ENCODE assay signal across 8 cellular contexts in the genomic region with DNA sequence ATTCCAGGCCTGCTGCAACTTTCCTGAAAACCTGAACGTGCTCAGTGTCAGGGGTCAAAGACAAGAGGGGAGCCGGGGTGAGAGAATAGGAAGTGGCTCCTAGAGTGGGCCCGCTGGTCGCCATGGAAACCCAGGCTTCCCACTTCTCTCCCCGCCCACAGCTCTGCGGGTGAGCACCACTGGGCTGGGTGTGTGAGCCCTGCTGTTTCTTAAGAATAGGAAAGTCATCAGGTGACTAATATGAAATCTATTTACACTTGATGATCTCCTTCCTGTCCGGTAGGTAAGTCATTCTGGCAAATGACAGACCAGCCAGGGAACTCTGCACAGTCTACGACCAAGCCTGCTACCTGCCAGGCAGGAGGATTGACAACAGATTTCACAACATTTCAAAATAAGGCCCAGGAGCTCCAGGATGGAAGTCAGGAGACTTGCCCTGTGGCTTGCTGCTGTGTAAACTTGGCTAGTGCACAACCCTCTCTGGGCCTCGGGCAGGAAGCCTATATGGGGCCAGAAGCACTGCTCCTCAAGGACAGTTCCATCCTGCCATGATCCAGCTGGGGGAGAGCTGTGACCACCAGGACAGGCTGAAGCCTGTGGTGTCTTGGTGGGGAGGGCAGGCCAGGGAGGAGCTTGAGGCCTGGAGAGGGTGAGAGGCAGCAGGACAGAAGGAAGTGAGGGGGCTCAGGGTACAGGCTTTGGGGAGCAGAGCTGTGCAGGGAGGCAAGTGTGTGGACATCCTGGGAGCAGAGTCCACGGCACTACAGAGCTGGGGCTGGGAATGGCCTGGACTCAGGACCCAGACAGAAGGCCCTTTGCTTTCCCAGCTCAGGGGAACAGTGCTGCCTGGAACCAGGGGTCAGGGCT.
DNase-seq lines count a peak whose midpoint lies in the region; ATAC-seq and TF ChIP-seq lines count a peak whose summit lies in the region.

No MANE protein-coding gene starts in this region.

- H3K4me3 ChIP-seq in mesendoderm (ENCODE audit: low read length) (no peak overlapping the region), stomach (no peak overlapping the region)

- H3K4me3 Mint-ChIP-seq in chondrocyte (ENCODE audit: unreplicated experiment), result no peak overlapping the region

- H4K8ac ChIP-seq in mesendoderm (ENCODE audit: low read depth, low read length), result no peak overlapping the region

- no peak for TF ChIP-seq POLR2A in stomach (IDR thresholded peaks at IDR 0.05)

- H3K23ac ChIP-seq in mesendoderm (ENCODE audit: low read length), result no peak overlapping the region

- no peak for TF ChIP-seq EP300 in stomach (IDR thresholded peaks at IDR 0.05)

- no peak overlapping the region for H2BK120ac ChIP-seq in mesendoderm (ENCODE audit: low read depth, low read length)

- H3K4ac ChIP-seq in mesendoderm (ENCODE audit: low read depth, low read length), result no peak overlapping the region

- H3K79me2 ChIP-seq in mesendoderm (ENCODE audit: control insufficient read depth, insufficient read depth, low read length), result peaks cover 72% of the 10 kb centered on the region

- H2BK15ac ChIP-seq in mesendoderm (replicated peaks; ENCODE audit: low read depth), result no peak overlapping the region

- H3K79me1 ChIP-seq in mesendoderm (ENCODE audit: low read length), result peaks cover 54% of the 10 kb centered on the region

- H3K4me2 ChIP-seq in mesendoderm (ENCODE audit: low read length), result no peak overlapping the region

- WGBS in mesendoderm (ENCODE audit: extremely low coverage, insufficient coverage, low lambda C conversion rate), result no CpG with 5 or more reads among the region's 10 CpGs
- 38 to 43% (median 42%) methylated on average over 9 to 10 of the region's 10 CpGs for whole genome bisulfite sequencing in stomach, 5 donors

- H3K36me3 ChIP-seq in mesendoderm (ENCODE audit: control insufficient read depth, insufficient read depth, low read length) (no peaks in the 10 kb centered on the region), stomach (peaks cover 0 to 32% (median 13%) of the 10 kb centered on the region in 4 donors)

- no peaks in the 10 kb centered on the region for H3K9me3 ChIP-seq in stomach

- no peak overlapping the region for H2AK5ac ChIP-seq in mesendoderm (ENCODE audit: low read length)

- intact Hi-C loops in stomach (cut with DNase I; ENCODE audit: low total_unique reads), result no loop called here

- H3K27me3 Mint-ChIP-seq in chondrocyte (ENCODE audit: low read depth), result no peaks in the 10 kb centered on the region

- H3K9ac ChIP-seq in mesendoderm (ENCODE audit: low read length), result no peak overlapping the region

- no peak for TF ChIP-seq CTCF in chondrocyte (IDR thresholded peaks at IDR 0.05)
- no peak for TF ChIP-seq CTCF in stomach (IDR thresholded peaks at IDR 0.05)

- peak; percentile 97 for DNase-seq in CD1c-positive myeloid dendritic cell (ENCODE audit: extremely low spot score)
- peak; percentile 77 for DNase-seq in SIG-M5 treated with dmso at 0.1 percent for 504 hours (lab: John Stamatoyannopoulos, UW; ENCODE audit: unreplicated experiment)
- no peak for DNase-seq in chondrocyte (ENCODE audit: low spot score)
- peak; percentile 71 for DNase-seq in mesendoderm
- peak; percentile 35 for DNase-seq in stomach
- no peak for DNase-seq in epidermal melanocyte (ENCODE audit: insufficient read length, low spot score)

- H3K4me1 Mint-ChIP-seq in chondrocyte (ENCODE audit: low read depth), result peaks cover 26% of the 10 kb centered on the region

- no peaks in the 10 kb centered on the region for H3K9me3 Mint-ChIP-seq in chondrocyte (ENCODE audit: low read depth)

- peak overlapping the region; percentile 87 for H3K27ac Mint-ChIP-seq in chondrocyte (ENCODE audit: unreplicated experiment)

- no peaks in the 10 kb centered on the region for H3K27me3 ChIP-seq in mesendoderm (ENCODE audit: insufficient read depth, low read length, poor library complexity)
- no peaks in the 10 kb centered on the region for H3K27me3 ChIP-seq in stomach

- H3K36me3 Mint-ChIP-seq in chondrocyte (ENCODE audit: low read depth), result peaks cover 2% of the 10 kb centered on the region

- H3K27ac ChIP-seq in mesendoderm (ENCODE audit: low read depth, low read length), result no peak overlapping the region
- peak overlapping the region; percentile 13 to 73 (median 44) for H3K27ac ChIP-seq in stomach

- no peak overlapping the region for H4K5ac ChIP-seq in mesendoderm (ENCODE audit: low read length)

- no peak overlapping the region for H3K18ac ChIP-seq in mesendoderm (ENCODE audit: low read length)

- no peak overlapping the region for H2BK5ac ChIP-seq in mesendoderm (ENCODE audit: low read length)

- ATAC-seq in GM19328 (IDR thresholded peaks at IDR 0.05; ENCODE audit: unreplicated experiment) (peak; percentile 70), HG03342 (IDR thresholded peaks at IDR 0.05; ENCODE audit: unreplicated experiment) (peak; percentile 90)

- H3K4me1 ChIP-seq in mesendoderm (ENCODE audit: control insufficient read depth, low read depth, low read length) (peaks cover 10% of the 10 kb centered on the region), stomach (peaks cover 25 to 53% (median 39%) of the 10 kb centered on the region in 4 donors)

- H3K56ac ChIP-seq in mesendoderm (ENCODE audit: low read length), result no peak overlapping the region

Comparison
In these comparisons a context has a peak if more than half of its experiments do, and no peak if none do; other contexts are left out.
1. DNase-seq: peak in CD1c-positive myeloid dendritic cell (single experiment), SIG-M5 treated with dmso at 0.1 percent for 504 hours (single experiment), mesendoderm (single experiment) and stomach (single experiment); none in chondrocyte (single experiment) and epidermal melanocyte (single experiment).